10 cellular contexts compared by ENCODE assay signal in the genomic region with DNA sequence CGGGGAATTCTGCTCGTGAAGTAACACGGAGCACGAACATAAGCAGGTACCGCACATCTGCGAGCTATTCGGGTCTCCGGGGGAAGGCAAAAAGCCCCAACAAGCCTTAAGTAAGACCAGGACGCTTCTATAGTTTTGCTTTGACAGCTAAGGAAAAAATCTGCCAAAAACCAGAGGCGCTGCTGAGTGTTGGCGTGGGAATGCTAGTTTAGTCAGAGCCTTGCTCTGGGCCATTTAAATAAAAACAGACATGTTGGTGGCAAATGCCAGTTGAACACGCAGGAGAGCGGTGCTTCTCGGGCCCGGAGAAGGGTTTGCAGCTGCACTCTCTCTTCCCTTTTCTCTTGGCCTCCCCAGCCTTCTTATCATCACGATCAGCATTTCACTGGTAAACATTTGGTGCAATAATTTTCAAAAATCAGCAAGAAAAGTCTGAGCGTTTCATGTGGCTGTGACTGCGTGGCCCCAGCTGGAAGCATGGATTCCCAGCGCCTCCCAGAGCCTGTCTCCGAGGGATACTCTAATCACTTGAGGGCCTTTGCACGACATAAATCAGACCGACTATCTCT. TPM values are rescaled to one million over a fixed set of nuclear protein-coding genes. Genes with fewer than 3 reads are reported as not detected.
DNase-seq lines count a peak whose midpoint lies in the region; ATAC-seq, FAIRE-seq and TF ChIP-seq lines count a peak whose summit lies in the region.
"Had no signal": no experiment of that assay in that cellular context is flagged by ENCODE, and none has a peak within 500 bp of the region (broad histone marks: within the 10 kb centered on the region; RNA-seq: fewer than 3 reads in every experiment).

No MANE protein-coding gene starts in this region.

- H3K4me1 ChIP-seq in right cardiac atrium (ENCODE audit: control insufficient read depth, insufficient read depth, low read length) (no peaks in the 10 kb centered on the region), keratinocyte (ENCODE audit: control insufficient read depth, extremely low read depth, insufficient read depth, low read length) (peaks cover 33% of the 10 kb centered on the region), uterus (peaks cover 7 to 23% of the 10 kb centered on the region in 2 donors)

- H3K9ac ChIP-seq in keratinocyte (ENCODE audit: control insufficient read depth, extremely low read depth, insufficient read depth, low read length): peak overlapping the region; percentile 83

- dilution Hi-C loops in keratinocyte (cut with MboI; ENCODE audit: extremely low pct_ligation_motif_present, low sequenced_read_pairs): no loop called here

- no peak overlapping the region for H3K27ac Mint-ChIP-seq in activated T-helper 17 cell treated with anti-CD3 and anti-CD28 coated beads, Interleukin-2, amount 50 U/mL, for 72 hours

- TF ChIP-seq CTCF in keratinocyte (optimal IDR thresholded peaks at IDR 0.05 in 1 of 3, IDR thresholded peaks at IDR 0.05 in 1 of 3, conservative IDR thresholded peaks at IDR 0.05 in 1 of 3; ENCODE audit: extremely low read depth in 1 of 3, insufficient read depth in 2 of 3, low read length in 3 of 3) (no peak), uterus (IDR thresholded peaks at IDR 0.05) (no peak)

- H3K4me1 Mint-ChIP-seq in activated T-helper 17 cell treated with anti-CD3 and anti-CD28 coated beads, Interleukin-2, amount 50 U/mL, for 72 hours: peaks cover 6% of the 10 kb centered on the region

- H3K79me2 ChIP-seq in keratinocyte (ENCODE audit: control insufficient read depth, insufficient read depth, low read length): no peaks in the 10 kb centered on the region

- DNase-seq in Right ventricle myocardium inferior (ENCODE audit: missing footprints) (no peak), right cardiac atrium (no peak), keratinocyte (ENCODE audit: low read depth, low spot score) (no peak), uterus (peak; percentile 52 to 64)
- DNase-seq: activated naive CD4-positive, alpha-beta T cell treated with Interleukin-2 at 50 U/mL for 16 hours had no signal

- peak overlapping the region; percentile 66 for H2AFZ ChIP-seq in keratinocyte (ENCODE audit: control insufficient read depth, low read length)

- H3K27me3 ChIP-seq in right cardiac atrium (ENCODE audit: control insufficient read depth, insufficient read depth): no peaks in the 10 kb centered on the region
- H3K27me3 ChIP-seq in keratinocyte (ENCODE audit: control insufficient read depth, extremely low read depth, insufficient read depth, low read length): no peaks in the 10 kb centered on the region
- H3K27me3 ChIP-seq in uterus: no peaks in the 10 kb centered on the region

- H3K4me3 Mint-ChIP-seq in activated T-helper 17 cell treated with anti-CD3 and anti-CD28 coated beads, Interleukin-2, amount 50 U/mL, for 72 hours: peak overlapping the region; percentile 62

- peak; percentile 86 for FAIRE-seq in keratinocyte (lab: Jason Lieb, UNC)
- FAIRE-seq: small intestine had no signal

- 49% methylated on average over 22 of the region's 22 CpGs for WGBS in right cardiac atrium

- intact Hi-C loops in Right ventricle myocardium inferior (cut with DNase I) (no loop called here), right cardiac atrium (cut with DNase I) (no loop called here), uterus (cut with DNase I; ENCODE audit: low total_unique reads) (no loop called here)

- ATAC-seq in Right ventricle myocardium inferior (peak; percentile 11), right cardiac atrium (no peak), HG02970 (IDR thresholded peaks at IDR 0.05; ENCODE audit: low FRiP score, unreplicated experiment) (no peak), HG03175 (IDR thresholded peaks at IDR 0.05; ENCODE audit: unreplicated experiment) (no peak), HG02798 (IDR thresholded peaks at IDR 0.05; ENCODE audit: poor library complexity, unreplicated experiment) (no peak)
- peak; percentile 62 for ATAC-seq in activated T-helper 17 cell treated with anti-CD3 and anti-CD28 coated beads, Interleukin-2, amount 50 U/mL, for 72 hours (replicated peaks)

- no peaks in the 10 kb centered on the region for H3K27me3 Mint-ChIP-seq in activated T-helper 17 cell treated with anti-CD3 and anti-CD28 coated beads, Interleukin-2, amount 50 U/mL, for 72 hours

- TF ChIP-seq POLR2A in uterus (IDR thresholded peaks at IDR 0.05): no peak

- no peaks in the 10 kb centered on the region for H4K20me1 ChIP-seq in keratinocyte (ENCODE audit: control insufficient read depth, extremely low read depth, insufficient read depth, low read length)

- H3K36me3 ChIP-seq in keratinocyte (ENCODE audit: control insufficient read depth in 2 of 2, extremely low read depth in 1 of 2, insufficient read depth in 2 of 2, low read length in 2 of 2): no peaks in the 10 kb centered on the region
- no peaks in the 10 kb centered on the region for H3K36me3 ChIP-seq in uterus

- no peaks in the 10 kb centered on the region for H3K36me3 Mint-ChIP-seq in activated T-helper 17 cell treated with anti-CD3 and anti-CD28 coated beads, Interleukin-2, amount 50 U/mL, for 72 hours (ENCODE audit: low read depth)

- peak overlapping the region; percentile 87 for H3K4me2 ChIP-seq in keratinocyte (ENCODE audit: control insufficient read depth, extremely low read depth, insufficient read depth, low read depth, low read length)

- H3K27ac ChIP-seq in right cardiac atrium (ENCODE audit: low read length) (no peak overlapping the region), keratinocyte (ENCODE audit: control insufficient read depth, insufficient read depth, low read length) (peak overlapping the region; percentile 98), uterus (peak overlapping the region; percentile 91)

- H3K4me3 ChIP-seq in right cardiac atrium (ENCODE audit: low read length) (no peak overlapping the region), keratinocyte (ENCODE audit: control insufficient read depth in 2 of 3, extremely low read depth in 1 of 3, insufficient read depth in 2 of 3, low read depth in 1 of 3, low read length in 3 of 3) (peak overlapping the region in 1 of 3 experiments; percentile 62), uterus (peak overlapping the region; percentile 6 to 18)

- H3K9me3 ChIP-seq in right cardiac atrium (ENCODE audit: control insufficient read depth, low read length) (no peaks in the 10 kb centered on the region), keratinocyte (ENCODE audit: control insufficient read depth, low read depth, low read length) (no peaks in the 10 kb centered on the region), uterus (no peaks in the 10 kb centered on the region)

- no peaks in the 10 kb centered on the region for H3K9me1 ChIP-seq in keratinocyte (ENCODE audit: control insufficient read depth, extremely low read depth, insufficient read depth, low read length)

- no peaks in the 10 kb centered on the region for H3K9me3 Mint-ChIP-seq in activated T-helper 17 cell treated with anti-CD3 and anti-CD28 coated beads, Interleukin-2, amount 50 U/mL, for 72 hours

RNA-seq across cellular contexts. Expression of gene NOTCH1, which starts 6.4 kb away (rescaled TPM):
- total RNA-seq in Right ventricle myocardium inferior (18.7 TPM), right cardiac atrium (10 to 100 TPM; 20.4 to 31.9 (median 29.4) TPM), uterus (100 to 1,000 TPM in 1 of 4 donors, 10 to 100 TPM in 3; 19.7 to 109 (median 35.6) TPM)
- polyA plus RNA-seq in right cardiac atrium (10.8 TPM), keratinocyte (6.1 to 10.6 TPM (median 9.2 TPM) in 3 replicates)
- 10 to 100 TPM; 63.8 to 65.9 TPM for total RNA-seq in activated T-helper 17 cell treated with anti-CD3 and anti-CD28 coated beads, Interleukin-2, amount 50 U/mL, for 72 hours
- 29.9 TPM for polyA plus RNA-seq in keratinocyte (2011; ENCODE audit: low read depth)
- polyA plus RNA-seq in keratinocyte (2011; cell fraction: cytosol; rRNA removed): 4.8 and 10.2 TPM in 2 replicates
- 93.0 and 122 TPM in 2 replicates for polyA plus RNA-seq in keratinocyte (2011; cell fraction: nucleus; rRNA removed)
- polyA plus RNA-seq in keratinocyte (2012; ENCODE audit: low replicate concordance): 34.8 and 46.5 TPM in 2 replicates
- polyA minus RNA-seq in keratinocyte: 34.6 to 70.3 TPM (median 38.1 TPM) in 3 replicates
- polyA minus RNA-seq in keratinocyte (2011; cell fraction: cytosol; rRNA and poly(A)+ RNA removed): 87.9 TPM
- polyA minus RNA-seq in keratinocyte (2011; cell fraction: nucleus; rRNA and poly(A)+ RNA removed): 267 and 300 TPM in 2 replicates

Comparison
In these comparisons a context has a peak if more than half of its experiments do, and no peak if none do; other contexts are left out.
1. ATAC-seq: peak in Right ventricle myocardium inferior (single experiment) and activated T-helper 17 cell treated with anti-CD3 and anti-CD28 coated beads, Interleukin-2, amount 50 U/mL, for 72 hours (single experiment); none in right cardiac atrium (0 of 2), HG02970 (single experiment), HG03175 (single experiment) and HG02798 (single experiment).
2. DNase-seq: peak in uterus (2 of 2); none in Right ventricle myocardium inferior (single experiment), right cardiac atrium (0 of 3) and keratinocyte (single experiment).